In genomic region chr19:34171539-34171876, GRCh38 we compare ENCODE assay signal across 8 cellular contexts. TPM values are rescaled to one million over a fixed set of nuclear protein-coding genes. Genes with fewer than 3 reads are reported as not detected.
DNase-seq lines count a peak whose midpoint lies in the region; ATAC-seq, FAIRE-seq and TF ChIP-seq lines count a peak whose summit lies in the region.

No MANE protein-coding gene starts in this region.

- peak; percentile 1 to 6 for ATAC-seq in left cardiac atrium
- no peak for ATAC-seq in Right ventricle myocardium inferior
- ATAC-seq in HG03045 (IDR thresholded peaks at IDR 0.05; ENCODE audit: unreplicated experiment) = peak; percentile 26

- H3K27me3 ChIP-seq in endothelial cell of umbilical vein (ENCODE audit: control insufficient read depth in 2 of 2, insufficient read depth in 2 of 2, low read length in 2 of 2) = peaks cover 3 to 6% of the 10 kb centered on the region in 2 experiments
- no peaks in the 10 kb centered on the region for H3K27me3 ChIP-seq in neutrophil

- H3K4me3 ChIP-seq in endothelial cell of umbilical vein (replicated peaks in 1 of 3; ENCODE audit: insufficient read depth in 1 of 3, low read depth in 1 of 3, low read length in 3 of 3) = peak overlapping the region in 2 of 3 experiments; percentile 53 to 70
- peak overlapping the region; percentile 91 to 92 for H3K4me3 ChIP-seq in neutrophil (ENCODE audit: low read depth in 1 of 2, low read length in 1 of 2)

- peaks cover 6% of the 10 kb centered on the region for H4K20me1 ChIP-seq in endothelial cell of umbilical vein (replicated peaks; ENCODE audit: control insufficient read depth, extremely low read depth, insufficient read depth, low read length)

- peaks cover 25% of the 10 kb centered on the region for H3K4me1 Mint-ChIP-seq in T-helper 2 cell treated with Interferon-gamma antibody and Interleukin-4, amounts not matched to agents 5 μg/mL and 100 μg/mL, for 36 hours (ENCODE audit: low read depth)

- H3K36me3 ChIP-seq in endothelial cell of umbilical vein (ENCODE audit: control insufficient read depth in 2 of 2, extremely low read depth in 1 of 2, insufficient read depth in 2 of 2, low read length in 2 of 2) = peaks cover 0 to 2% of the 10 kb centered on the region in 2 experiments
- peaks cover 5% of the 10 kb centered on the region for H3K36me3 ChIP-seq in neutrophil

- dilution Hi-C loops in endothelial cell of umbilical vein (cut with MboI; ENCODE audit: extremely low pct_ligation_motif_present, low sequenced_read_pairs) = no loop called here

- peaks cover 13% of the 10 kb centered on the region for H3K36me3 Mint-ChIP-seq in T-helper 2 cell treated with Interferon-gamma antibody and Interleukin-4, amounts not matched to agents 5 μg/mL and 100 μg/mL, for 36 hours (ENCODE audit: low read depth)

- intact Hi-C loops in left cardiac atrium (cut with DNase I) = no loop called here
- intact Hi-C loops in Right ventricle myocardium inferior (cut with DNase I) = no loop called here
- intact Hi-C loops in endothelial cell of umbilical vein (cut with micrococcal nuclease) = loop anchor here (5.0 kb wide), 3 partner anchors 176 to 1494 kb away; partner anchors contain the start of genes ANKRD27, KCTD15 and RGS9BP

- no peaks in the 10 kb centered on the region for H3K9me3 Mint-ChIP-seq in T-helper 2 cell treated with Interferon-gamma antibody and Interleukin-4, amounts not matched to agents 5 μg/mL and 100 μg/mL, for 36 hours

- H3K79me2 ChIP-seq in endothelial cell of umbilical vein (ENCODE audit: control insufficient read depth, insufficient read depth, low read length) = peaks cover 41% of the 10 kb centered on the region

- H3K4me2 ChIP-seq in endothelial cell of umbilical vein (ENCODE audit: insufficient read depth, low read length) = peak overlapping the region; percentile 66

- peak overlapping the region; percentile 99 for H3K9ac ChIP-seq in endothelial cell of umbilical vein (replicated peaks; ENCODE audit: extremely low read depth, insufficient read depth, low read length)

- POLR2A ChIA-PET in endothelial cell of umbilical vein (lab: Charles Lee) = interaction anchor here (1.1 kb wide), 1 partner anchor 37 kb away, joined by 4 read pairs; no protein-coding TSS in a partner anchor

- H3K4me3 Mint-ChIP-seq in T-helper 2 cell treated with Interferon-gamma antibody and Interleukin-4, amounts not matched to agents 5 μg/mL and 100 μg/mL, for 36 hours = peak overlapping the region; percentile 86

- peak overlapping the region; percentile 97 for H3K27ac Mint-ChIP-seq in T-helper 2 cell treated with Interferon-gamma antibody and Interleukin-4, amounts not matched to agents 5 μg/mL and 100 μg/mL, for 36 hours

- H2AFZ ChIP-seq in endothelial cell of umbilical vein (ENCODE audit: low read depth, low read length) = peak overlapping the region; percentile 82

- H3K4me1 ChIP-seq in endothelial cell of umbilical vein (ENCODE audit: control insufficient read depth, extremely low read depth, insufficient read depth, low read length) (peaks cover 29% of the 10 kb centered on the region), neutrophil (ENCODE audit: control insufficient read depth in 1 of 2, insufficient read depth in 1 of 2, low read depth in 1 of 2, low read length in 1 of 2) (peaks cover 36 to 43% of the 10 kb centered on the region in 2 experiments)

- DNase-seq in left cardiac atrium (no peak), Right ventricle myocardium inferior (ENCODE audit: missing footprints) (no peak), endothelial cell of umbilical vein (ENCODE audit: low read depth, low spot score) (no peak), NCI-H526 (lab: John Stamatoyannopoulos, UW) (no peak), NCI-H69 (lab: John Stamatoyannopoulos, UW) (no peak)
- peak; percentile 74 for DNase-seq in T-helper 2 cell treated with Interferon-gamma antibody and Interleukin-4, amounts not matched to agents 5 μg/mL and 100 μg/mL, for 36 hours (ENCODE audit: low spot score)

- H3K9me3 ChIP-seq in endothelial cell of umbilical vein (replicated peaks; ENCODE audit: control insufficient read depth, insufficient read depth, low read length) (no peaks in the 10 kb centered on the region), neutrophil (no peaks in the 10 kb centered on the region)

- CTCF ChIA-PET in endothelial cell of umbilical vein (lab: Charles Lee) = interaction anchor here (1.0 kb wide), 1 partner anchor 394 kb away, joined by 3 read pairs; no protein-coding TSS in a partner anchor

- no peak for TF ChIP-seq POLR2A in endothelial cell of umbilical vein (IDR thresholded peaks at IDR 0.05; ENCODE audit: low read depth, low read length)

- no peak for FAIRE-seq in endothelial cell of umbilical vein (lab: Jason Lieb, UNC)

- no TSS peak for BruUV-seq in endothelial cell of umbilical vein (replicated peaks; lab: Mats Ljungman, UMichigan)

- H3K27me3 Mint-ChIP-seq in T-helper 2 cell treated with Interferon-gamma antibody and Interleukin-4, amounts not matched to agents 5 μg/mL and 100 μg/mL, for 36 hours (ENCODE audit: low read depth) = peaks cover 6% of the 10 kb centered on the region

- no peaks in the 10 kb centered on the region for H3K9me1 ChIP-seq in endothelial cell of umbilical vein (replicated peaks; ENCODE audit: control insufficient read depth, extremely low read depth, insufficient read depth, low read length)

- H3K27ac ChIP-seq in endothelial cell of umbilical vein (ENCODE audit: insufficient read depth, low read depth, low read length) = peak overlapping the region; percentile 97
- H3K27ac ChIP-seq in neutrophil = peak overlapping the region; percentile 96

- TF ChIP-seq CTCF in endothelial cell of umbilical vein (IDR thresholded peaks at IDR 0.05; ENCODE audit: extremely low read depth in 1 of 2, insufficient read depth in 1 of 2, low read depth in 1 of 2, low read length in 2 of 2) = no peak
- TF ChIP-seq CTCF in neutrophil (IDR thresholded peaks at IDR 0.05) = no peak

TF ChIP-seq in endothelial cell of umbilical vein, 7 proteins besides CTCF, POLR2A, EP300 and RAD21:
- TF ChIP-seq GATA2 (IDR thresholded peaks at IDR 0.05; ENCODE audit: insufficient read depth, insufficient read length, low read depth, low read length) (no peak), MAX (IDR thresholded peaks at IDR 0.05; ENCODE audit: insufficient read depth, insufficient read length) (no peak)

RNA-seq across cellular contexts. Expression of gene LSM14A, which starts 0.8 kb away (rescaled TPM):
- 10 to 100 TPM; 77.3 to 83.4 TPM for total RNA-seq in left cardiac atrium
- total RNA-seq in Right ventricle myocardium inferior = 70.6 TPM
- total RNA-seq in endothelial cell of umbilical vein = 114 and 122 TPM in 2 replicates
- 96.7 and 99.7 TPM in 2 replicates for polyA plus RNA-seq in endothelial cell of umbilical vein
- 94.2 and 96.4 TPM in 2 replicates for polyA plus RNA-seq in endothelial cell of umbilical vein (2011; cell fraction: cytosol; rRNA removed)
- polyA plus RNA-seq in endothelial cell of umbilical vein (2011; cell fraction: nucleus; rRNA removed) = 68.2 and 72.9 TPM in 2 replicates
- 91.2 and 105 TPM in 2 replicates for polyA plus RNA-seq in endothelial cell of umbilical vein (2012)
- polyA minus RNA-seq in endothelial cell of umbilical vein = 296 and 327 TPM in 2 replicates
- 117 TPM for polyA minus RNA-seq in endothelial cell of umbilical vein (2011; cell fraction: cytosol; rRNA and poly(A)+ RNA removed)
- polyA minus RNA-seq in endothelial cell of umbilical vein (2011; cell fraction: nucleus; rRNA and poly(A)+ RNA removed) = 133 and 141 TPM in 2 replicates
